Comparison of ENCODE assay signal across 29 cellular contexts in genomic region chr19:45906221-45906620, GRCh38. TPM values are rescaled to one million over a fixed set of nuclear protein-coding genes. Genes with fewer than 3 reads are reported as not detected.
DNase-seq lines count a peak whose midpoint lies in the region; ATAC-seq and TF ChIP-seq lines count a peak whose summit lies in the region.
"Had no signal": no experiment of that assay in that cellular context is flagged by ENCODE, and none has a peak within 500 bp of the region (broad histone marks: within the 10 kb centered on the region; RNA-seq: fewer than 3 reads in every experiment).

No MANE protein-coding gene starts in this region.

- no peaks in the 10 kb centered on the region for H3K36me3 ChIP-seq in adipocyte (ENCODE audit: control insufficient read depth, insufficient read depth, low read length, severe bottlenecking)
- H3K36me3 ChIP-seq: BLaER1, ovary, right atrium auricular region had no signal

- no peak overlapping the region for H3K4me3 Mint-ChIP-seq in activated CD4-positive, alpha-beta T cell treated with anti-CD3 and anti-CD28 coated beads, Interleukin-2, amount 10 ng/mL, durations not matched to agents 24 days and 14 days
- H3K4me3 Mint-ChIP-seq: activated T-cell treated with anti-CD3 and anti-CD28 coated beads, Interleukin-2, amount 50 U/mL, for 4 hours; central memory CD8-positive, alpha-beta T cell; natural killer cell; stimulated activated memory B cell treated with anti-CD40 and anti-IgM and Interleukin-4, amounts not matched to agents 10 μg/mL and 1 μg/mL and 100 μg/mL, for 72 hours had no signal

- intact Hi-C loops in activated CD4-positive, alpha-beta T cell treated with anti-CD3 and anti-CD28 coated beads, Interleukin-2, amount 10 ng/mL, durations not matched to agents 24 days and 14 days (cut with micrococcal nuclease), result no loop called here

- no peak for ATAC-seq in GM21360 (IDR thresholded peaks at IDR 0.05; ENCODE audit: unreplicated experiment)
- ATAC-seq: activated T-cell treated with anti-CD3 and anti-CD28 coated beads, Interleukin-2, amount 50 U/mL, for 4 hours; natural killer cell; stimulated activated memory B cell treated with anti-CD40 and anti-IgM and Interleukin-4, amounts not matched to agents 10 μg/mL and 1 μg/mL and 100 μg/mL, for 72 hours had no signal

- H3K9ac ChIP-seq in adipocyte (ENCODE audit: low read length), result peak overlapping the region; percentile 28
- H3K9ac ChIP-seq: BLaER1, SK-N-SH had no signal

- peaks cover 14% of the 10 kb centered on the region for H3K4me1 Mint-ChIP-seq in activated CD4-positive, alpha-beta T cell treated with anti-CD3 and anti-CD28 coated beads, Interleukin-2, amount 10 ng/mL, durations not matched to agents 24 days and 14 days

- DNase-seq in EH (ENCODE audit: low read depth) (peak; percentile 46), LHCN-M2 (ENCODE audit: low read depth) (peak; percentile 35), adipocyte (ENCODE audit: low read depth) (no peak), fibroblast of the aortic adventitia (ENCODE audit: low read depth) (peak; percentile 49), substantia nigra (lab: John Stamatoyannopoulos, UW) (no peak), C1 segment of cervical spinal cord (lab: John Stamatoyannopoulos, UW) (no peak)
- no peak for DNase-seq in activated CD4-positive, alpha-beta T cell treated with anti-CD3 and anti-CD28 coated beads, Interleukin-2, amount 10 ng/mL, durations not matched to agents 24 days and 14 days
- DNase-seq: activated CD4-positive, alpha-beta T cell treated with anti-CD3 and anti-CD28 coated beads for 48 hours; activated naive CD4-positive, alpha-beta T cell; activated T-cell treated with anti-CD3 and anti-CD28 coated beads, Interleukin-2, amount 50 U/mL, for 4 hours; anterior cingulate cortex; MV-4-11; natural killer cell; NCI-H2171 treated with DMSO at 0.1 percent for 48 hours; NCI-H526; ovary; SK-N-SH; stimulated activated CD4-positive, alpha-beta T cell treated with anti-CD3 and anti-CD28 coated beads, Interleukin-4, amount 100 ng/mL, for 1 hour; T-helper 2 cell had no signal

- no peak for TF ChIP-seq CTCF in fibroblast of the aortic adventitia (IDR thresholded peaks at IDR 0.05; ENCODE audit: insufficient read depth, low read length)

- H3K9me3 ChIP-seq in adipocyte (ENCODE audit: control insufficient read depth, low read length), result no peaks in the 10 kb centered on the region
- H3K9me3 ChIP-seq: BLaER1, ovary, right atrium auricular region, SK-N-SH had no signal

- H3K9me3 Mint-ChIP-seq in activated CD4-positive, alpha-beta T cell treated with anti-CD3 and anti-CD28 coated beads, Interleukin-2, amount 10 ng/mL, durations not matched to agents 24 days and 14 days, result no peaks in the 10 kb centered on the region
- H3K9me3 Mint-ChIP-seq: activated T-cell treated with anti-CD3 and anti-CD28 coated beads, Interleukin-2, amount 50 U/mL, for 4 hours; central memory CD8-positive, alpha-beta T cell; natural killer cell; stimulated activated memory B cell treated with anti-CD40 and anti-IgM and Interleukin-4, amounts not matched to agents 10 μg/mL and 1 μg/mL and 100 μg/mL, for 72 hours had no signal

- peaks cover 6% of the 10 kb centered on the region for H3K27me3 ChIP-seq in adipocyte (replicated peaks; ENCODE audit: control insufficient read depth, insufficient read depth, low read length)
- H3K27me3 ChIP-seq: BLaER1, hepatocyte, ovary, right atrium auricular region had no signal

- H3K36me3 Mint-ChIP-seq in activated CD4-positive, alpha-beta T cell treated with anti-CD3 and anti-CD28 coated beads, Interleukin-2, amount 10 ng/mL, durations not matched to agents 24 days and 14 days (ENCODE audit: low read depth), result peaks cover 2% of the 10 kb centered on the region
- H3K36me3 Mint-ChIP-seq: natural killer cell; stimulated activated memory B cell treated with anti-CD40 and anti-IgM and Interleukin-4, amounts not matched to agents 10 μg/mL and 1 μg/mL and 100 μg/mL, for 72 hours had no signal

- H3K4me3 ChIP-seq in adipocyte (ENCODE audit: low read length), result no peak overlapping the region
- no peak overlapping the region for H3K4me3 ChIP-seq in fibroblast of the aortic adventitia (ENCODE audit: low read depth, low read length)
- H3K4me3 ChIP-seq: BLaER1, hepatocyte, ovary, right atrium auricular region had no signal

- peaks cover 16% of the 10 kb centered on the region for H3K27me3 Mint-ChIP-seq in activated CD4-positive, alpha-beta T cell treated with anti-CD3 and anti-CD28 coated beads, Interleukin-2, amount 10 ng/mL, durations not matched to agents 24 days and 14 days

- H3K4me1 ChIP-seq in adipocyte (ENCODE audit: control insufficient read depth, insufficient read depth, low read length), result peaks cover 20% of the 10 kb centered on the region

- H3K27ac Mint-ChIP-seq in activated CD4-positive, alpha-beta T cell treated with anti-CD3 and anti-CD28 coated beads, Interleukin-2, amount 10 ng/mL, durations not matched to agents 24 days and 14 days, result no peak overlapping the region
- H3K27ac Mint-ChIP-seq: natural killer cell; stimulated activated memory B cell treated with anti-CD40 and anti-IgM and Interleukin-4, amounts not matched to agents 10 μg/mL and 1 μg/mL and 100 μg/mL, for 72 hours had no signal

- no peak overlapping the region for H3K27ac ChIP-seq in substantia nigra (ENCODE audit: low read depth, low read length, poor library complexity, severe bottlenecking)
- H3K27ac ChIP-seq: BLaER1, hepatocyte, ovary, right atrium auricular region, VCaP had no signal

RNA-seq across cellular contexts. Expression of gene MYPOP, which starts 3.8 kb away (rescaled TPM):
- total RNA-seq in LHCN-M2 (2014; rRNA removed) (3.2 and 3.5 TPM in 2 replicates), fibroblast of the aortic adventitia (ENCODE audit: low replicate concordance) (0.33 and 2.4 TPM in 2 replicates)
- 6.5 TPM for polyA plus RNA-seq in LHCN-M2 (2012)
- total RNA-seq in activated CD4-positive, alpha-beta T cell treated with anti-CD3 and anti-CD28 coated beads, Interleukin-2, amount 10 ng/mL, durations not matched to agents 24 days and 14 days, result 5.5 and 5.9 TPM in 2 replicates

RNA-seq across cellular contexts. Expression of gene NANOS2, which starts 8.4 kb away (rescaled TPM):
- not detected in 2 replicates for total RNA-seq in LHCN-M2 (2014; rRNA removed)
- not detected for polyA plus RNA-seq in LHCN-M2 (2012)
- total RNA-seq in fibroblast of the aortic adventitia (ENCODE audit: low replicate concordance), result not detected in 2 replicates
- total RNA-seq in activated CD4-positive, alpha-beta T cell treated with anti-CD3 and anti-CD28 coated beads, Interleukin-2, amount 10 ng/mL, durations not matched to agents 24 days and 14 days, result not detected in 2 replicates
- total RNA-seq: activated T-cell treated with anti-CD3 and anti-CD28 coated beads, Interleukin-2, amount 50 U/mL, for 4 hours; dermis microvascular lymphatic vessel endothelial cell; endothelial cell of umbilical vein; frontal cortex; hepatocyte; natural killer cell; ovary; right atrium auricular region had no signal
- polyA plus RNA-seq: endothelial cell of umbilical vein, hepatocyte, ovary, SK-N-SH had no signal

RNA-seq across cellular contexts. Expression of gene IRF2BP1, which starts 20.3 kb away (rescaled TPM):
- 40.1 and 42.8 TPM in 2 replicates for total RNA-seq in LHCN-M2 (2014; rRNA removed)
- 12.4 TPM for polyA plus RNA-seq in LHCN-M2 (2012)
- total RNA-seq in fibroblast of the aortic adventitia (ENCODE audit: low replicate concordance), result 21.3 and 25.7 TPM in 2 replicates
- 18.5 and 18.9 TPM in 2 replicates for total RNA-seq in activated CD4-positive, alpha-beta T cell treated with anti-CD3 and anti-CD28 coated beads, Interleukin-2, amount 10 ng/mL, durations not matched to agents 24 days and 14 days

RNA-seq across cellular contexts. Expression of gene FOXA3, which starts 42.1 kb away (rescaled TPM):
- total RNA-seq in LHCN-M2 (2014; rRNA removed) (not detected in 2 replicates), fibroblast of the aortic adventitia (ENCODE audit: low replicate concordance) (not detected in 2 replicates)
- not detected for polyA plus RNA-seq in LHCN-M2 (2012)
- 0.23 TPM in 1 of 2 replicates, not detected in the other for total RNA-seq in activated CD4-positive, alpha-beta T cell treated with anti-CD3 and anti-CD28 coated beads, Interleukin-2, amount 10 ng/mL, durations not matched to agents 24 days and 14 days
- total RNA-seq: dermis microvascular lymphatic vessel endothelial cell, endothelial cell of umbilical vein, frontal cortex, natural killer cell, right atrium auricular region had no signal

RNA-seq across cellular contexts. Expression of gene SYMPK, which starts 43.3 kb away (rescaled TPM):
- total RNA-seq in LHCN-M2 (2014; rRNA removed) (35.9 and 45.6 TPM in 2 replicates), fibroblast of the aortic adventitia (ENCODE audit: low replicate concordance) (21.3 and 38.1 TPM in 2 replicates)
- polyA plus RNA-seq in LHCN-M2 (2012), result 43.4 TPM
- total RNA-seq in activated CD4-positive, alpha-beta T cell treated with anti-CD3 and anti-CD28 coated beads, Interleukin-2, amount 10 ng/mL, durations not matched to agents 24 days and 14 days, result 124 and 131 TPM in 2 replicates

Comparison
In these comparisons a context has a peak if more than half of its experiments do, and no peak if none do; other contexts are left out.
1. DNase-seq: peak in EH (single experiment), LHCN-M2 (single experiment) and fibroblast of the aortic adventitia (single experiment); none in adipocyte (single experiment), substantia nigra (0 of 49), C1 segment of cervical spinal cord (0 of 14) and activated CD4-positive, alpha-beta T cell treated with anti-CD3 and anti-CD28 coated beads, Interleukin-2, amount 10 ng/mL, durations not matched to agents 24 days and 14 days (single experiment).